In genomic region chr19:29965529-29965928, GRCh38 we compare ENCODE assay signal across 13 cellular contexts. TPM values are rescaled to one million over a fixed set of nuclear protein-coding genes. Genes with fewer than 3 reads are reported as not detected.
A peak's percentile ranks its signal among the peaks of the same experiment; 100 is the strongest.
DNase-seq lines count a peak whose midpoint lies in the region; ATAC-seq and TF ChIP-seq lines count a peak whose summit lies in the region.
"Had no signal": no experiment of that assay in that cellular context is flagged by ENCODE, and none has a peak within 500 bp of the region (broad histone marks: within the 10 kb centered on the region; RNA-seq: fewer than 3 reads in every experiment).

No MANE protein-coding gene starts in this region.

- H3K27me3 ChIP-seq in GM23248 (replicated peaks; ENCODE audit: insufficient read depth) (no peaks in the 10 kb centered on the region), Panc1 (ENCODE audit: control insufficient read depth, insufficient read depth, low read length) (no peaks in the 10 kb centered on the region), skeletal muscle satellite cell (ENCODE audit: control insufficient read depth, insufficient read depth, low read length) (no peaks in the 10 kb centered on the region)
- H3K27me3 ChIP-seq: left lung had no signal

- peak overlapping the region; percentile 36 for H3K4me3 ChIP-seq in GM23248
- H3K4me3 ChIP-seq in Panc1 (ENCODE audit: low read depth in 2 of 2, low read length in 2 of 2): no peak overlapping the region
- no peak overlapping the region for H3K4me3 ChIP-seq in epithelial cell of esophagus (ENCODE audit: low read length)
- H3K4me3 ChIP-seq in skeletal muscle satellite cell (ENCODE audit: low read length): peak overlapping the region; percentile 40
- H3K4me3 ChIP-seq: left lung, prostate gland had no signal

- POLR2A ChIA-PET in Panc1 (lab: Charles Lee): interaction anchor here (0.6 kb wide), 1 partner anchor 106 kb away, joined by 5 read pairs; no protein-coding TSS in a partner anchor

- H3K4me2 ChIP-seq in GM23248 (ENCODE audit: unreplicated experiment) (peak overlapping the region; percentile 40), skeletal muscle satellite cell (ENCODE audit: low read length) (peak overlapping the region; percentile 77)

- intact Hi-C loops in Panc1 (cut with micrococcal nuclease; ENCODE audit: unreplicated experiment): no loop called here

- peaks cover 35% of the 10 kb centered on the region for H3F3A ChIP-seq in GM23248 (ENCODE audit: insufficient read depth)

- DNase-seq in GM23248 (peak; percentile 80), Panc1 (ENCODE audit: low read depth, low spot score) (no peak), epithelial cell of esophagus (ENCODE audit: low read depth) (peak; percentile 50), NCI-H1105 treated with DMSO at 0.1 percent for 48 hours (lab: John Stamatoyannopoulos, UW) (no peak)
- no peak for DNase-seq in NK-92 treated with Interleukin-12 subunit alpha and Interleukin-12 subunit beta, amount 100 ng/mL, for 24 hours (lab: John Stamatoyannopoulos, UW)
- DNase-seq: activated CD4-positive, alpha-beta T cell treated with anti-CD3 and anti-CD28 coated beads, Interleukin-2, amount 50 U/mL, for 4 hours; GF-D8; left lung; SIG-M5; T1000 had no signal

- H3K79me2 ChIP-seq in GM23248 (ENCODE audit: insufficient read depth): peaks cover 100% of the 10 kb centered on the region

- H2AFZ ChIP-seq in GM23248: no peak overlapping the region

- H3K27ac ChIP-seq in GM23248: peak overlapping the region; percentile 36
- H3K27ac ChIP-seq in Panc1 (ENCODE audit: low read length): peak overlapping the region; percentile 20; the same call in 1 of the 2 replicates
- H3K27ac ChIP-seq: left lung, prostate gland had no signal

- no peaks in the 10 kb centered on the region for H3K9me2 ChIP-seq in GM23248 (ENCODE audit: insufficient read depth)

- TF ChIP-seq CTCF in Panc1 (IDR thresholded peaks at IDR 0.05) (no peak), epithelial cell of esophagus (IDR thresholded peaks at IDR 0.05; ENCODE audit: insufficient read depth, low read depth, low read length, missing control alignments) (no peak)

- CTCF ChIA-PET in Panc1 (lab: Charles Lee): no interaction called here

- WGBS in GM23248 (ENCODE audit: low coverage in 1 of 2, low lambda C conversion rate in 2 of 2, missing lambda C conversion rate in 2 of 2), 2 experiments: 30 to 38% methylated on average over 4 of the region's 4 CpGs

- H3K36me3 ChIP-seq in GM23248 (ENCODE audit: low read depth) (no peaks in the 10 kb centered on the region), Panc1 (ENCODE audit: control insufficient read depth, insufficient read depth, low read length) (no peaks in the 10 kb centered on the region), skeletal muscle satellite cell (ENCODE audit: insufficient read depth, low read length) (no peaks in the 10 kb centered on the region)
- H3K36me3 ChIP-seq: left lung, prostate gland had no signal

- H3K9ac ChIP-seq in GM23248: no peak overlapping the region
- no peak overlapping the region for H3K9ac ChIP-seq in skeletal muscle satellite cell (ENCODE audit: low read depth, low read length)

- no TSS peak for BruUV-seq in Panc1 (replicated peaks; lab: Mats Ljungman, UMichigan)

- in situ Hi-C loops in GM23248 (cut with MboI): no loop called here
- in situ Hi-C loops in Panc1 (cut with HindIII; ENCODE audit: low pct_unique_long_range_greater_than_20kb, low sequenced_read_pairs): no loop called here

- H4K20me1 ChIP-seq in GM23248 (ENCODE audit: insufficient read depth): peaks cover 32% of the 10 kb centered on the region

- ATAC-seq in Panc1 (no peak), HG02981 (IDR thresholded peaks at IDR 0.05; ENCODE audit: unreplicated experiment) (no peak)

- H3K4me1 ChIP-seq in GM23248 (ENCODE audit: insufficient read depth) (peaks cover 38% of the 10 kb centered on the region), Panc1 (ENCODE audit: control insufficient read depth, insufficient read depth, low read length) (peaks cover 36% of the 10 kb centered on the region), skeletal muscle satellite cell (ENCODE audit: control insufficient read depth, insufficient read depth, low read length) (peaks cover 42% of the 10 kb centered on the region)

- H3K9me3 ChIP-seq in GM23248 (ENCODE audit: low read depth) (no peaks in the 10 kb centered on the region), Panc1 (ENCODE audit: control insufficient read depth, insufficient read depth, low read depth, low read length) (no peaks in the 10 kb centered on the region), skeletal muscle satellite cell (replicated peaks; ENCODE audit: low read length) (no peaks in the 10 kb centered on the region)
- H3K9me3 ChIP-seq: left lung, prostate gland had no signal

RNA-seq across cellular contexts. Expression of gene URI1, which starts 23.5 kb away (rescaled TPM):
- 58.1 and 58.6 TPM in 2 replicates for total RNA-seq in GM23248 (2014; rRNA removed; shearing (Covaris generic))
- polyA plus RNA-seq in GM23248 (2016; fragmentation: Nextera tagmentation; extraction: Ambion mirVana): 16.2 and 19.2 TPM in 2 replicates
- 71.0 TPM for total RNA-seq in Panc1 (2021; ENCODE audit: unreplicated experiment)
- polyA plus RNA-seq in Panc1 (2012; ENCODE audit: insufficient read length): 53.7 TPM
- 52.6 and 80.9 TPM in 2 replicates for total RNA-seq in skeletal muscle satellite cell (2012; rRNA removed)

Comparison
In these comparisons a context has a peak if more than half of its experiments do, and no peak if none do; other contexts are left out.
1. DNase-seq: peak in GM23248 (single experiment) and epithelial cell of esophagus (single experiment); none in Panc1 (single experiment), NCI-H1105 treated with DMSO at 0.1 percent for 48 hours (single experiment) and NK-92 treated with Interleukin-12 subunit alpha and Interleukin-12 subunit beta, amount 100 ng/mL, for 24 hours (single experiment).
2. H3K4me3 ChIP-seq: peak in GM23248 (single experiment) and skeletal muscle satellite cell (single experiment); none in Panc1 (0 of 2) and epithelial cell of esophagus (single experiment).